1 cellular context compared by ENCODE assay signal in the genomic region with DNA sequence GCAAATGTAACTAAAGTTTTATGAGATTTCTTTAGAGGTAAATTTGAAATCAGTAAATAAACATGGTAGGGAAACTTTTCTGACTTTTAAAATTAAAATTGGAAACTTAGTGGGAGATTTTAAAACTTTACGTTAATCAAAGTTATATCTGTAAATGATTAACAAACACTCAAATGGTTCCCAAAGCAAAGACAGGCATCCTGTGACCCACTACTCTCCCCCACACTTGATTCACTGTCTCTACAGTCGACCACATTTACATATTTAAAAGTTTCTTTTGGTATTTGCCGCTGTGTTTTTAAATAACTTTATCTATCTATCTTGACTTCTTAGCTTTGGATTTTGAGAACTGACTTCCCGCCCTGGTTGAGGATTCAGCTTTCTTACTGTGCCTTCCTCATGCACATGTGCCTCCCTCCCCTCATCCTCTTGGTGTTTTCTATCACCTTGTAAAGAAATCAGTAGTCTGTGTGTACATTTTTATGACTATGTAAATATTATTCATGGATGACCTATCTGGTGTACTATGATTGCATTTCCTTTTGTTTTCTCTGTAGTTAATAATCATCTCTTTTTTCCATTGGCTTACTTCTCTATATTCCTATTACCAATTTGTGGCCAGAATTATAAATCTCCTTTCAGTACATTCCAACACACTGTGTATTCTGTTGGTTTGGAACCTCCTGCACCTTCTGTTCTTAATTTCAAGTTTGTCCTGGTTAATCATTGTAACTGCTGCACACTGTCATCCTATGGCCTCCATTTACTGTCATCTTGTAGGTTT.
TF ChIP-seq lines count a peak whose summit lies in the region.

No MANE protein-coding gene starts in this region.

TF ChIP-seq in A549, 52 proteins besides CTCF, POLR2A, EP300 and RAD21 (continued from another document):
- TF ChIP-seq, protein P1, sequence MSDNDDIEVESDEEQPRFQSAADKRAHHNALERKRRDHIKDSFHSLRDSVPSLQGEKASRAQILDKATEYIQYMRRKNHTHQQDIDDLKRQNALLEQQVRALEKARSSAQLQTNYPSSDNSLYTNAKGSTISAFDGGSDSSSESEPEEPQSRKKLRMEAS (IDR thresholded peaks at IDR 0.05), result peak; percentile 80
- TF ChIP-seq JUNB (IDR thresholded peaks at IDR 0.05) (peak; percentile 32; the same call in 1 of the 2 replicates), MAZ (IDR thresholded peaks at IDR 0.05; ENCODE audit: borderline replicate concordance, low read depth, low read length) (no peak), SMC3 (IDR thresholded peaks at IDR 0.05) (0 out of 3 replicates have a peak, but pooled peaks have one; percentile 3), KDM1A (IDR thresholded peaks at IDR 0.05; ENCODE audit: low read depth) (no peak)
- TF ChIP-seq, protein P2, sequence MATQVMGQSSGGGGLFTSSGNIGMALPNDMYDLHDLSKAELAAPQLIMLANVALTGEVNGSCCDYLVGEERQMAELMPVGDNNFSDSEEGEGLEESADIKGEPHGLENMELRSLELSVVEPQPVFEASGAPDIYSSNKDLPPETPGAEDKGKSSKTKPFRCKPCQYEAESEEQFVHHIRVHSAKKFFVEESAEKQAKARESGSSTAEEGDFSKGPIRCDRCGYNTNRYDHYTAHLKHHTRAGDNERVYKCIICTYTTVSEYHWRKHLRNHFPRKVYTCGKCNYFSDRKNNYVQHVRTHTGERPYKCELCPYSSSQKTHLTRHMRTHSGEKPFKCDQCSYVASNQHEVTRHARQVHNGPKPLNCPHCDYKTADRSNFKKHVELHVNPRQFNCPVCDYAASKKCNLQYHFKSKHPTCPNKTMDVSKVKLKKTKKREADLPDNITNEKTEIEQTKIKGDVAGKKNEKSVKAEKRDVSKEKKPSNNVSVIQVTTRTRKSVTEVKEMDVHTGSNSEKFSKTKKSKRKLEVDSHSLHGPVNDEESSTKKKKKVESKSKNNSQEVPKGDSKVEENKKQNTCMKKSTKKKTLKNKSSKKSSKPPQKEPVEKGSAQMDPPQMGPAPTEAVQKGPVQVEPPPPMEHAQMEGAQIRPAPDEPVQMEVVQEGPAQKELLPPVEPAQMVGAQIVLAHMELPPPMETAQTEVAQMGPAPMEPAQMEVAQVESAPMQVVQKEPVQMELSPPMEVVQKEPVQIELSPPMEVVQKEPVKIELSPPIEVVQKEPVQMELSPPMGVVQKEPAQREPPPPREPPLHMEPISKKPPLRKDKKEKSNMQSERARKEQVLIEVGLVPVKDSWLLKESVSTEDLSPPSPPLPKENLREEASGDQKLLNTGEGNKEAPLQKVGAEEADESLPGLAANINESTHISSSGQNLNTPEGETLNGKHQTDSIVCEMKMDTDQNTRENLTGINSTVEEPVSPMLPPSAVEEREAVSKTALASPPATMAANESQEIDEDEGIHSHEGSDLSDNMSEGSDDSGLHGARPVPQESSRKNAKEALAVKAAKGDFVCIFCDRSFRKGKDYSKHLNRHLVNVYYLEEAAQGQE (IDR thresholded peaks at IDR 0.05), result no peak
